2 cellular contexts compared by ENCODE assay signal in genomic region chr3:12560505-12561188, GRCh38.
TF ChIP-seq lines count a peak whose summit lies in the region.

No MANE protein-coding gene starts in this region.

TF ChIP-seq in IMR-90, 13 proteins besides CTCF, POLR2A, EP300 and RAD21:
- TF ChIP-seq RCOR1 (IDR thresholded peaks at IDR 0.05; ENCODE audit: insufficient replicate concordance, low read length) (no peak), NFE2L2 (IDR thresholded peaks at IDR 0.05; ENCODE audit: low read depth, low read length) (no peak), CEBPB (IDR thresholded peaks at IDR 0.05; ENCODE audit: low read depth, low read length) (no peak), MXI1 (IDR thresholded peaks at IDR 0.05; ENCODE audit: borderline replicate concordance, low read depth, low read length) (no peak), BHLHE40 (IDR thresholded peaks at IDR 0.05; ENCODE audit: low read depth, low read length) (no peak), USF2 (IDR thresholded peaks at IDR 0.05; ENCODE audit: low read depth, low read length) (no peak), RFX5 (IDR thresholded peaks at IDR 0.05; ENCODE audit: low read depth, low read length) (no peak), MAZ (IDR thresholded peaks at IDR 0.05; ENCODE audit: borderline replicate concordance, low read depth, low read length) (no peak), SMC3 (IDR thresholded peaks at IDR 0.05; ENCODE audit: low read depth, low read length) (no peak), FOS (IDR thresholded peaks at IDR 0.05; ENCODE audit: low read depth, low read length) (no peak), MAFK (IDR thresholded peaks at IDR 0.05; ENCODE audit: low read depth, low read length) (no peak), CHD1 (IDR thresholded peaks at IDR 0.05; ENCODE audit: low read depth, low read length) (no peak)
TF ChIP-seq in IMR-90: peak in this region for 0.

TF ChIP-seq in SK-N-SH, 30 proteins besides CTCF, POLR2A, EP300 and RAD21:
- TF ChIP-seq CHD2 (IDR thresholded peaks at IDR 0.05; ENCODE audit: low read length, partially characterized antibody) (no peak), PBX3 (IDR thresholded peaks at IDR 0.05) (no peak), NFIC (IDR thresholded peaks at IDR 0.05; ENCODE audit: borderline replicate concordance) (no peak), FOSL2 (IDR thresholded peaks at IDR 0.05; ENCODE audit: borderline replicate concordance, low read depth) (no peak), ZBTB33 (IDR thresholded peaks at IDR 0.05; ENCODE audit: borderline replicate concordance, low read depth) (no peak), REST (IDR thresholded peaks at IDR 0.05; ENCODE audit: low read depth, low read length) (no peak), ELF1 (IDR thresholded peaks at IDR 0.05) (no peak), RCOR1 (IDR thresholded peaks at IDR 0.05; ENCODE audit: low read length) (no peak), TAF1 (IDR thresholded peaks at IDR 0.05; ENCODE audit: borderline replicate concordance, low read depth, low read length) (no peak)
